In genomic region chr17:29177541-29177870, GRCh38 we compare ENCODE assay signal across 2 cellular contexts.
TF ChIP-seq lines count a peak whose summit lies in the region.

No MANE protein-coding gene starts in this region.

TF ChIP-seq in A549, 52 proteins besides CTCF, POLR2A, EP300 and RAD21 (continued from another document):
- TF ChIP-seq, protein P1, sequence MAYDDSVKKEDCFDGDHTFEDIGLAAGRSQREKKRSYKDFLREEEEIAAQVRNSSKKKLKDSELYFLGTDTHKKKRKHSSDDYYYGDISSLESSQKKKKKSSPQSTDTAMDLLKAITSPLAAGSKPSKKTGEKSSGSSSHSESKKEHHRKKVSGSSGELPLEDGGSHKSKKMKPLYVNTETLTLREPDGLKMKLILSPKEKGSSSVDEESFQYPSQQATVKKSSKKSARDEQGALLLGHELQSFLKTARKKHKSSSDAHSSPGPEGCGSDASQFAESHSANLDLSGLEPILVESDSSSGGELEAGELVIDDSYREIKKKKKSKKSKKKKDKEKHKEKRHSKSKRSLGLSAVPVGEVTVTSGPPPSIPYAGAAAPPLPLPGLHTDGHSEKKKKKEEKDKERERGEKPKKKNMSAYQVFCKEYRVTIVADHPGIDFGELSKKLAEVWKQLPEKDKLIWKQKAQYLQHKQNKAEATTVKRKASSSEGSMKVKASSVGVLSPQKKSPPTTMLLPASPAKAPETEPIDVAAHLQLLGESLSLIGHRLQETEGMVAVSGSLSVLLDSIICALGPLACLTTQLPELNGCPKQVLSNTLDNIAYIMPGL (CRISPR knock-in tag; IDR thresholded peaks at IDR 0.05; ENCODE audit: borderline replicate concordance): no peak
- TF ChIP-seq POLR2AphosphoS2 (conservative IDR thresholded peaks at IDR 0.05; ENCODE audit: low read length) (no peak), RCOR1 (IDR thresholded peaks at IDR 0.05; ENCODE audit: low read depth, low read length) (no peak), FOXS1 (CRISPR knock-in tag; IDR thresholded peaks at IDR 0.05) (no peak), REST (IDR thresholded peaks at IDR 0.05) (no peak), NFE2L2 (conservative IDR thresholded peaks at IDR 0.05; ENCODE audit: low read length) (no peak), MAFK (IDR thresholded peaks at IDR 0.05; ENCODE audit: partially characterized antibody) (no peak), RFX5 (IDR thresholded peaks at IDR 0.05) (no peak), ZSCAN20 (CRISPR knock-in tag; IDR thresholded peaks at IDR 0.05) (no peak), KDM5A (IDR thresholded peaks at IDR 0.05) (no peak), FOSL2 (IDR thresholded peaks at IDR 0.05) (no peak), FOSL2 (CRISPR knock-in tag; IDR thresholded peaks at IDR 0.05) (no peak)
- TF ChIP-seq, protein P2, sequence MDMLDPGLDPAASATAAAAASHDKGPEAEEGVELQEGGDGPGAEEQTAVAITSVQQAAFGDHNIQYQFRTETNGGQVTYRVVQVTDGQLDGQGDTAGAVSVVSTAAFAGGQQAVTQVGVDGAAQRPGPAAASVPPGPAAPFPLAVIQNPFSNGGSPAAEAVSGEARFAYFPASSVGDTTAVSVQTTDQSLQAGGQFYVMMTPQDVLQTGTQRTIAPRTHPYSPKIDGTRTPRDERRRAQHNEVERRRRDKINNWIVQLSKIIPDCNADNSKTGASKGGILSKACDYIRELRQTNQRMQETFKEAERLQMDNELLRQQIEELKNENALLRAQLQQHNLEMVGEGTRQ (IDR thresholded peaks at IDR 0.05): no peak

TF ChIP-seq in IMR-90, 13 proteins besides CTCF, POLR2A, EP300 and RAD21 (continued from another document):
- TF ChIP-seq CHD1 (IDR thresholded peaks at IDR 0.05; ENCODE audit: low read depth, low read length) (no peak), ELK1 (IDR thresholded peaks at IDR 0.05; ENCODE audit: borderline replicate concordance, low read depth, low read length) (no peak)
